12 cellular contexts compared by ENCODE assay signal in the genomic region with DNA sequence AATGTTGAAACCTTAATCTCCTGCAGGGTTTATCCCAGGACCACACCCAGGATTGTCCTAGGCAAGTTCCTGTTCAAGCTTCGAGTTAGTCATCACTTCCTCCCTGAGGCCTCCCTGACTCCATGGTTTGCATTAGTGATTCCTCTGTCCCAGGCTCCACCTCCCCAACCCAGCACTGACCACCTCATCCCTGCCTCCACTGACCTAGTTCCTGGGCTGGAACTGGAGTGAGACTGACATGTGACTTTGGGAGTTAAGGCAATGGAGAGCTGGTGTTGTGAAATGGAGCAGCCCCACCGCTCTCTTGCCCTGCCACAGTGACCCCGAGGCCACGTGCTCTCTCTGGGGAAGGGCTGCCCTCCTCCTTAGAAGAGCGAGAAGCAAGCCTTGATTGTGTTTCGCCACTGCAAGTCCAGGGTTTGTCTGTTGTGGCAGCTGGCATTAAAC. TPM values are rescaled to one million over a fixed set of nuclear protein-coding genes. Genes with fewer than 3 reads are reported as not detected.
DNase-seq lines count a peak whose midpoint lies in the region; ATAC-seq lines count a peak whose summit lies in the region.
"Had no signal": no experiment of that assay in that cellular context is flagged by ENCODE, and none has a peak within 500 bp of the region (broad histone marks: within the 10 kb centered on the region; RNA-seq: fewer than 3 reads in every experiment).

No MANE protein-coding gene starts in this region.

- H3K4me2 ChIP-seq in skeletal muscle satellite cell (ENCODE audit: low read length) = peak overlapping the region; percentile 44

- no peaks in the 10 kb centered on the region for H3K9me3 Mint-ChIP-seq in stimulated activated naive B cell treated with anti-CD40 and anti-IgM and Interleukin-4, amounts not matched to agents 10 μg/mL and 1 μg/mL and 100 μg/mL, for 72 hours
- H3K9me3 Mint-ChIP-seq: naive thymus-derived CD8-positive, alpha-beta T cell had no signal

- no peak overlapping the region for H3K27ac Mint-ChIP-seq in stimulated activated naive B cell treated with anti-CD40 and anti-IgM and Interleukin-4, amounts not matched to agents 10 μg/mL and 1 μg/mL and 100 μg/mL, for 72 hours

- peaks cover 12% of the 10 kb centered on the region for H3K4me1 ChIP-seq in skeletal muscle satellite cell (ENCODE audit: control insufficient read depth, insufficient read depth, low read length)

- H3K9ac ChIP-seq in skeletal muscle satellite cell (ENCODE audit: low read depth, low read length) = no peak overlapping the region

- H3K36me3 ChIP-seq in skeletal muscle satellite cell (ENCODE audit: insufficient read depth, low read length) = no peaks in the 10 kb centered on the region
- H3K36me3 ChIP-seq: vagina had no signal

- peaks cover 0 to 5% of the 10 kb centered on the region in 2 donors for H3K27me3 Mint-ChIP-seq in stimulated activated naive B cell treated with anti-CD40 and anti-IgM and Interleukin-4, amounts not matched to agents 10 μg/mL and 1 μg/mL and 100 μg/mL, for 72 hours

- H3K4me3 Mint-ChIP-seq in stimulated activated naive B cell treated with anti-CD40 and anti-IgM and Interleukin-4, amounts not matched to agents 10 μg/mL and 1 μg/mL and 100 μg/mL, for 72 hours = no peak overlapping the region
- H3K4me3 Mint-ChIP-seq: naive thymus-derived CD8-positive, alpha-beta T cell had no signal

- H3K4me1 Mint-ChIP-seq in stimulated activated naive B cell treated with anti-CD40 and anti-IgM and Interleukin-4, amounts not matched to agents 10 μg/mL and 1 μg/mL and 100 μg/mL, for 72 hours = peaks cover 6% of the 10 kb centered on the region in 2 donors

- ATAC-seq in left cardiac atrium = peak; percentile 94 to 98
- ATAC-seq in stimulated activated naive B cell treated with anti-CD40 and anti-IgM and Interleukin-4, amounts not matched to agents 10 μg/mL and 1 μg/mL and 100 μg/mL, for 72 hours (replicated peaks) = no peak
- ATAC-seq: naive thymus-derived CD8-positive, alpha-beta T cell had no signal

- intact Hi-C loops in left cardiac atrium (cut with DNase I) = no loop called here

- peaks cover 3 to 9% of the 10 kb centered on the region in 2 donors for H3K36me3 Mint-ChIP-seq in stimulated activated naive B cell treated with anti-CD40 and anti-IgM and Interleukin-4, amounts not matched to agents 10 μg/mL and 1 μg/mL and 100 μg/mL, for 72 hours
- H3K36me3 Mint-ChIP-seq: naive thymus-derived CD8-positive, alpha-beta T cell had no signal

- no peaks in the 10 kb centered on the region for H3K9me3 ChIP-seq in skeletal muscle satellite cell (replicated peaks; ENCODE audit: low read length)
- H3K9me3 ChIP-seq: vagina had no signal

- H3K4me3 ChIP-seq in skeletal muscle satellite cell (ENCODE audit: low read length) = no peak overlapping the region
- H3K4me3 ChIP-seq: vagina had no signal

- peaks cover 7% of the 10 kb centered on the region for H3K27me3 ChIP-seq in skeletal muscle satellite cell (ENCODE audit: control insufficient read depth, insufficient read depth, low read length)
- H3K27me3 ChIP-seq: vagina had no signal

- peak; percentile 98 for DNase-seq in HCEC 1CT
- peak; percentile 67 for DNase-seq in SW480 (ENCODE audit: low spot score)
- DNase-seq in left cardiac atrium = peak; percentile 82
- DNase-seq in NCI-H2081 treated with DMSO at 0.1 percent for 48 hours (lab: John Stamatoyannopoulos, UW) = no peak
- no peak for DNase-seq in NCI-H1092 treated with DMSO at 0.1 percent for 48 hours (lab: John Stamatoyannopoulos, UW)
- DNase-seq in activated gamma-delta T cell (lab: John Stamatoyannopoulos, UW) = no peak
- no peak for DNase-seq in stimulated activated naive B cell treated with anti-CD40 and anti-IgM and Interleukin-4, amounts not matched to agents 10 μg/mL and 1 μg/mL and 100 μg/mL, for 72 hours
- DNase-seq: anterior cingulate cortex; naive thymus-derived CD8-positive, alpha-beta T cell; T1000 had no signal

RNA-seq across cellular contexts. Expression of gene DTX1, which starts 15.8 kb away (rescaled TPM):
- 1 to 10 TPM; 6.3 to 9.8 TPM for total RNA-seq in left cardiac atrium
- 0.25 TPM in 1 of 2 replicates, not detected in the other for total RNA-seq in skeletal muscle satellite cell (2012; rRNA removed)

Comparison
In these comparisons a context has a peak if more than half of its experiments do, and no peak if none do; other contexts are left out.
1. DNase-seq: peak in HCEC 1CT (single experiment), SW480 (single experiment) and left cardiac atrium (single experiment); none in NCI-H2081 treated with DMSO at 0.1 percent for 48 hours (single experiment), NCI-H1092 treated with DMSO at 0.1 percent for 48 hours (single experiment), activated gamma-delta T cell (single experiment) and stimulated activated naive B cell treated with anti-CD40 and anti-IgM and Interleukin-4, amounts not matched to agents 10 μg/mL and 1 μg/mL and 100 μg/mL, for 72 hours (single experiment).
2. ATAC-seq: peak in left cardiac atrium (2 of 2); none in stimulated activated naive B cell treated with anti-CD40 and anti-IgM and Interleukin-4, amounts not matched to agents 10 μg/mL and 1 μg/mL and 100 μg/mL, for 72 hours (0 of 2).